1 cellular context compared by ENCODE assay signal in genomic region chr2:1653137-1653789, GRCh38.
TF ChIP-seq lines count a peak whose summit lies in the region.

No MANE protein-coding gene starts in this region.

TF ChIP-seq in IMR-90, 13 proteins besides CTCF, POLR2A, EP300 and RAD21 (continued from another document):
- TF ChIP-seq MXI1 (IDR thresholded peaks at IDR 0.05; ENCODE audit: borderline replicate concordance, low read depth, low read length) (peak; percentile 56; the same call in 1 of the 2 replicates), BHLHE40 (IDR thresholded peaks at IDR 0.05; ENCODE audit: low read depth, low read length) (peak; percentile 74), CEBPB (IDR thresholded peaks at IDR 0.05; ENCODE audit: low read depth, low read length) (peak; percentile 98)
